22 cellular contexts compared by ENCODE assay signal in genomic region chr6:116925088-116925794, GRCh38. TPM values are rescaled to one million over a fixed set of nuclear protein-coding genes. Genes with fewer than 3 reads are reported as not detected.
"Had no signal": no experiment of that assay in that cellular context is flagged by ENCODE, and none has a peak within 500 bp of the region (broad histone marks: within the 10 kb centered on the region; RNA-seq: fewer than 3 reads in every experiment).

No MANE protein-coding gene starts in this region.

- H3K27ac ChIP-seq: adrenal gland, psoas muscle, upper lobe of left lung had no signal

- ATAC-seq: activated T-cell treated with anti-CD3 and anti-CD28 coated beads, Interleukin-2, amount 50 U/mL, for 72 hours; left colon; psoas muscle had no signal

- H3K36me3 ChIP-seq: adrenal gland, upper lobe of left lung had no signal

- DNase-seq: activated CD4-positive, CD25-positive, alpha-beta regulatory T cell treated with anti-CD3 and anti-CD28 coated beads, Interleukin-2, amount 50 U/mL, for 72 hours; activated effector memory CD4-positive, alpha-beta T cell treated with anti-CD3 and anti-CD28 coated beads, Interleukin-2, amount 50 U/mL, for 16 hours; activated T-cell treated with anti-CD3 and anti-CD28 coated beads, Interleukin-2, amount 50 U/mL, for 72 hours; cerebellar nuclear complex; cortex of kidney; islet precursor cell; left colon; nephron progenitor cell; occipital lobe; psoas muscle; right cardiac atrium; stimulated activated CD4-positive, alpha-beta T cell treated with anti-CD3 and anti-CD28 coated beads, Interleukin-2, amount 100 ng/mL, for 48 hours; upper lobe of left lung had no signal

- H3K27me3 ChIP-seq: adrenal gland, upper lobe of left lung had no signal

- H3K9me3 ChIP-seq: adrenal gland, psoas muscle, upper lobe of left lung had no signal

- H3K4me1 ChIP-seq: adrenal gland, psoas muscle, upper lobe of left lung had no signal

- H3K4me3 ChIP-seq: adrenal gland, psoas muscle, skin epidermis, upper lobe of left lung had no signal

RNA-seq across cellular contexts. Expression of gene RFX6, which starts 48.2 kb away (rescaled TPM):
- total RNA-seq: activated CD8-positive, alpha-beta memory T cell treated with anti-CD3 and anti-CD28 coated beads for 36 hours; activated T-cell treated with anti-CD3 and anti-CD28 coated beads, Interleukin-2, amount 50 U/mL, for 72 hours; bronchial epithelial cell; fibroblast of villous mesenchyme; glomerular endothelial cell; lung microvascular endothelial cell; myocyte; occipital lobe; psoas muscle; right cardiac atrium; temporal lobe had no signal
- polyA plus RNA-seq: psoas muscle, right cardiac atrium had no signal
